Comparison of ENCODE assay signal across 8 cellular contexts in the genomic region with DNA sequence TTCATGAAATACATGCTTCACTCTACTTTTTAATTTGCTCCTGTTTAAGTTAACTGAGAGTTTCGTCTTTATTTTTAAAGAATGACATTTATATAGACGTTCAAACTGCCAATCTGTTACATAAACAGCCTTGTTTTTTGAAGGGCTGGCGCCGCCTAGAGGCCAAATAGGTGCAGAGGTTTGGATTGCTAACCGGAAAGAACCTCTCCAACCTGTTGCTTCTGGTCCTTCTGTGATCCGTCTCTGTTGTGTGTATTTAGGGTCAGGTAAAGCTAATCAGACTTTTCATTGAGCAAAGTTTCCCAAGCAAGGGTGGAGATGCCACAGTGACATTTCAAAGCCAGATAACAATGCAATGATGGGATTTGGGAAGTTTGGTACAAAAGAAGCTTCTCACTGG. TPM values are rescaled to one million over a fixed set of nuclear protein-coding genes. Genes with fewer than 3 reads are reported as not detected.
A peak's percentile ranks its signal among the peaks of the same experiment; 100 is the strongest.
DNase-seq lines count a peak whose midpoint lies in the region; ATAC-seq lines count a peak whose summit lies in the region.

No MANE protein-coding gene starts in this region.

- DNase-seq in AG20443 (ENCODE audit: low spot score) = peak; percentile 79
- peak; percentile 13 to 80 for DNase-seq in NCI-H526 (lab: John Stamatoyannopoulos, UW)
- DNase-seq in activated CD4-positive, alpha-beta T cell treated with anti-CD3 and anti-CD28 coated beads, Interleukin-2, amount 50 U/mL, for 24 hours (ENCODE audit: low read depth in 1 of 2, low spot score in 1 of 2) = peak; percentile 52 to 78
- DNase-seq in dermis microvascular lymphatic vessel endothelial cell (ENCODE audit: low read depth in 2 of 2) = peak; percentile 88 to 90
- DNase-seq in lung microvascular endothelial cell (ENCODE audit: low read depth in 2 of 2) = peak; percentile 86 to 93
- DNase-seq in stimulated activated CD8-positive, alpha-beta memory T cell treated with anti-CD3 and anti-CD28 coated beads, Interleukin-15, amount 100 ng/mL, for 1 hour (ENCODE audit: low read depth) = peak; percentile 66

- ATAC-seq in GM18907 (IDR thresholded peaks at IDR 0.05; ENCODE audit: unreplicated experiment) = peak; percentile 83
- peak; percentile 89 for ATAC-seq in HG03432 (IDR thresholded peaks at IDR 0.05; ENCODE audit: unreplicated experiment)

RNA-seq across cellular contexts. Expression of a gene that starts 39.5 kb away (rescaled TPM):
- total RNA-seq in dermis microvascular lymphatic vessel endothelial cell = 21.4 and 42.0 TPM in 2 replicates
- total RNA-seq in lung microvascular endothelial cell = 14.2 and 59.7 TPM in 2 replicates

Comparison
In these comparisons a context has a peak if more than half of its experiments do, and no peak if none do; other contexts are left out.
1. Peak in every context shown above with its lines: DNase-seq and ATAC-seq.